In the genomic region with DNA sequence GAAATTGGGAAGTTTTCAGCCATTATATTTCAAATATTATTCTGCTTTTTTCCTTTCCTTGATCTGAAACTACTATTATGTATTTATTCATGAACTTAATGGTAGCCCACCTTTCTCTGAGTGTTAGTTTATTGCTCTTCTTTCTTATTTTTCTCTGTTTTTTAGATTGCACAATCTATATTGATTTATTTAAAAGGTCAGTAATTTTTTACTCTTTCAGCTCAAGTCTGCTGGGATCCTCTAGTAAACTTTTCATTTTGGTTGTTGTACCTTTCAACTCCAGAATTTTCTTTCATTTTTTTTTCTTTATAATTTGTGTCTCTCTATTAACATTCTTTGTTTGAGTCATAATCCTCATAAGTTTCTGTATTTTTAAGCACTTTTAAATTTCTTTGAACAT, we compare ENCODE assay signal across 32 cellular contexts.
DNase-seq lines count a peak whose midpoint lies in the region; ATAC-seq, FAIRE-seq and TF ChIP-seq lines count a peak whose summit lies in the region.
"Had no signal": no experiment of that assay in that cellular context is flagged by ENCODE, and none has a peak within 500 bp of the region (broad histone marks: within the 10 kb centered on the region; RNA-seq: fewer than 3 reads in every experiment).

No MANE protein-coding gene starts in this region.

- no peaks in the 10 kb centered on the region for H3K79me2 ChIP-seq in K562 (ENCODE audit: control insufficient read depth, insufficient read depth, low read length)

- POLR2A ChIA-PET in IMR-90 (lab: Charles Lee; ENCODE audit: unreplicated experiment) (no interaction called here), K562 (lab: Yijun Ruan, JAX) (no interaction called here)

- no peaks in the 10 kb centered on the region for H3K4me1 ChIP-seq in IMR-90 (ENCODE audit: control insufficient read depth, insufficient read depth, low read length)
- no peaks in the 10 kb centered on the region for H3K4me1 ChIP-seq in K562 (replicated peaks in 1 of 2; ENCODE audit: control insufficient read depth in 2 of 2, insufficient read depth in 2 of 2, low read length in 2 of 2)
- H3K4me1 ChIP-seq in ascending aorta, result no peaks in the 10 kb centered on the region
- H3K4me1 ChIP-seq: A549, BE2C, BLaER1, Caco-2 had no signal

- H2BK15ac ChIP-seq in IMR-90 (ENCODE audit: low read depth, low read length), result no peak overlapping the region

- H4K8ac ChIP-seq in IMR-90 (ENCODE audit: low read depth in 2 of 2, low read length in 2 of 2), result no peak overlapping the region

- no peak overlapping the region for H3K18ac ChIP-seq in IMR-90 (ENCODE audit: low read depth, low read length)

- no peak overlapping the region for H2BK20ac ChIP-seq in IMR-90 (ENCODE audit: low read depth, low read length)

- TF ChIP-seq POLR2A in IMR-90 (IDR thresholded peaks at IDR 0.05; ENCODE audit: low read depth, low read length) (no peak), K562 (conservative IDR thresholded peaks at IDR 0.05) (no peak)

- no peak overlapping the region for H3K56ac ChIP-seq in IMR-90 (ENCODE audit: extremely low read depth, insufficient read depth, low read length)

- H3K9me3 ChIP-seq in IMR-90 (ENCODE audit: control insufficient read depth, insufficient read depth, low read length) (peaks cover 13% of the 10 kb centered on the region), K562 (replicated peaks; ENCODE audit: control insufficient read depth, insufficient read depth, low read depth, low read length) (peaks cover 4% of the 10 kb centered on the region; the same call in 1 of the 2 replicates), ascending aorta (peaks cover 0 to 19% of the 10 kb centered on the region in 2 donors)
- H3K9me3 ChIP-seq: A549, BE2C had no signal

- no peaks in the 10 kb centered on the region for H3K9me1 ChIP-seq in IMR-90 (ENCODE audit: insufficient read depth, low read length)
- H3K9me1 ChIP-seq in K562 (ENCODE audit: control insufficient read depth, insufficient read depth, low read length), result no peaks in the 10 kb centered on the region

- no peak overlapping the region for H3K27ac ChIP-seq in IMR-90 (ENCODE audit: insufficient read depth, low read length)
- no peak overlapping the region for H3K27ac ChIP-seq in K562 (ENCODE audit: extremely low read depth, low read depth, low read length)
- H3K27ac ChIP-seq in ascending aorta, result no peak overlapping the region
- H3K27ac ChIP-seq: 22Rv1; A549; BLaER1; BLaER1 treated with 17β-estradiol and CSF1 and Interleukin-3, amounts not matched to agents 10 nM and 100 nM; C4-2B had no signal

- DNase-seq in IMR-90 (no peak), KBM-7 (peak; percentile 8), K562 (ENCODE audit: extremely low read depth in 1 of 4, low spot score in 3 of 4) (no peak), ascending aorta (ENCODE audit: low spot score in 2 of 2) (no peak), H7 (no peak)
- DNase-seq: 8988T; ACHN; AML-193; BE2C; C1 segment of cervical spinal cord; Caco-2; Calu3; CD4-positive, alpha-beta memory T cell; CD4-positive, alpha-beta T cell; CD4-positive, CD25-positive, alpha-beta regulatory T cell; CD8-positive, alpha-beta memory T cell; CD8-positive, alpha-beta T cell; COR-L47; DMS 273 treated with DMSO at 0.1 percent for 48 hours; DMS153; DMS53; DMS79; DMS79 treated with DMSO at 0.1 percent for 48 hours; DND-41; EL had no signal

- no peak for TF ChIP-seq EP300 in K562 (IDR thresholded peaks at IDR 0.05; ENCODE audit: low read length)

- H2AK9ac ChIP-seq in IMR-90 (replicated peaks; ENCODE audit: low read depth, low read length, poor library complexity), result no peak overlapping the region

- in situ Hi-C loops in IMR-90 (cut with MboI; ENCODE audit: low sequenced_read_pairs), result no loop called here
- in situ Hi-C loops in KBM-7 (cut with MboI; ENCODE audit: low pct_unique_long_range_greater_than_20kb, low sequenced_read_pairs), result no loop called here
- in situ Hi-C loops in K562 (cut with MboI), result no loop called here

- H3K4me2 ChIP-seq in IMR-90 (ENCODE audit: low read depth, low read length) (no peak overlapping the region), K562 (ENCODE audit: insufficient read depth, low read length) (no peak overlapping the region)
- H3K4me2 ChIP-seq: A549; BLaER1; BLaER1 treated with 17β-estradiol and CSF1 and Interleukin-3, amounts not matched to agents 10 nM and 100 nM had no signal

- no peak overlapping the region for H2BK120ac ChIP-seq in IMR-90 (ENCODE audit: low read depth, low read length)

- CTCF ChIA-PET in IMR-90 (lab: Yijun Ruan, JAX), result no interaction called here
- CTCF ChIA-PET in K562 (lab: Yijun Ruan, JAX; ENCODE audit: low intra/inter-chr PET ratio), result no interaction called here

- intact Hi-C loops in IMR-90 (cut with micrococcal nuclease) (no loop called here), K562 (cut with micrococcal nuclease) (no loop called here), ascending aorta (cut with DNase I) (no loop called here)

- H3K4ac ChIP-seq in IMR-90 (ENCODE audit: low read depth, low read length), result no peak overlapping the region

- no peak overlapping the region for H2BK5ac ChIP-seq in IMR-90 (ENCODE audit: low read depth, low read length, poor library complexity, severe bottlenecking)

- H4K20me1 ChIP-seq in IMR-90 (ENCODE audit: insufficient read depth, low read length) (no peaks in the 10 kb centered on the region), K562 (replicated peaks; ENCODE audit: control insufficient read depth, insufficient read depth, low read length) (no peaks in the 10 kb centered on the region)
- H4K20me1 ChIP-seq: BLaER1; BLaER1 treated with 17β-estradiol and CSF1 and Interleukin-3, amounts not matched to agents 10 nM and 100 nM had no signal

- FAIRE-seq in K562 (lab: Jason Lieb, UNC), result no peak
- FAIRE-seq: A549, D721Med had no signal

- no peak overlapping the region for H2AK5ac ChIP-seq in IMR-90 (ENCODE audit: low read depth, low read length)

- H3K23ac ChIP-seq in IMR-90 (ENCODE audit: low read depth, low read length), result no peak overlapping the region

- no peak overlapping the region for H4K5ac ChIP-seq in IMR-90 (ENCODE audit: low read depth, low read length)

- H2AFZ ChIP-seq in IMR-90 (replicated peaks; ENCODE audit: low read length, poor library complexity) (no peak overlapping the region), K562 (ENCODE audit: low read depth, low read length) (no peak overlapping the region)

- ATAC-seq in IMR-90 (ENCODE audit: low read depth) (no peak), K562 (no peak), GM21786 (IDR thresholded peaks at IDR 0.05; ENCODE audit: unreplicated experiment) (no peak)
- ATAC-seq: A549; CD8-positive, alpha-beta T cell had no signal

- TF ChIP-seq CTCF in IMR-90 (conservative IDR thresholded peaks at IDR 0.05; ENCODE audit: low read depth, low read length), result no peak
- no peak for TF ChIP-seq CTCF in K562 (IDR thresholded peaks at IDR 0.05 in 2 of 3, conservative IDR thresholded peaks at IDR 0.05 in 1 of 3; ENCODE audit: insufficient read depth in 2 of 3, low read depth in 1 of 3, low read length in 3 of 3)
- no peak for TF ChIP-seq CTCF in ascending aorta (IDR thresholded peaks at IDR 0.05)

- dilution Hi-C loops in IMR-90 (cut with HindIII; ENCODE audit: low sequenced_read_pairs, unreplicated experiment), result no loop called here

- TF ChIP-seq RAD21 in IMR-90 (IDR thresholded peaks at IDR 0.05; ENCODE audit: low read length) (no peak), K562 (CRISPR knock-in tag; conservative IDR thresholded peaks at IDR 0.05 in 1 of 2, IDR thresholded peaks at IDR 0.05 in 1 of 2) (no peak)

- BruUV-seq in IMR-90 (replicated peaks; lab: Mats Ljungman, UMichigan), result no TSS peak
- BruUV-seq in K562 (replicated peaks; lab: Mats Ljungman, UMichigan), result no TSS peak

- H3K36me3 ChIP-seq in IMR-90 (ENCODE audit: control insufficient read depth, insufficient read depth, low read length), result no peaks in the 10 kb centered on the region
- no peaks in the 10 kb centered on the region for H3K36me3 ChIP-seq in K562 (ENCODE audit: control insufficient read depth, insufficient read depth, low read length)
- H3K36me3 ChIP-seq in ascending aorta, result no peaks in the 10 kb centered on the region
- no peaks in the 10 kb centered on the region for H3K36me3 ChIP-seq in H7 (replicated peaks; ENCODE audit: control insufficient read depth, insufficient read depth, low read length)
- H3K36me3 ChIP-seq: BE2C; BLaER1; BLaER1 treated with 17β-estradiol and CSF1 and Interleukin-3, amounts not matched to agents 10 nM and 100 nM had no signal

- H3K4me3 ChIP-seq in IMR-90 (ENCODE audit: insufficient read depth, low read depth, low read length), result no peak overlapping the region
- no peak overlapping the region for H3K4me3 ChIP-seq in K562
- no peak overlapping the region for H3K4me3 ChIP-seq in ascending aorta
- no peak overlapping the region for H3K4me3 ChIP-seq in H7 (ENCODE audit: insufficient read depth, low read depth, low read length)
- H3K4me3 ChIP-seq: A549; BLaER1; BLaER1 treated with 17β-estradiol and CSF1 and Interleukin-3, amounts not matched to agents 10 nM and 100 nM had no signal

- no peak overlapping the region for H3K14ac ChIP-seq in IMR-90 (replicated peaks; ENCODE audit: low read depth, low read length)

- no peak overlapping the region for H4K91ac ChIP-seq in IMR-90 (ENCODE audit: insufficient read depth, low read depth, low read length)

- H3K79me1 ChIP-seq in IMR-90 (ENCODE audit: low read depth in 1 of 2, low read length in 2 of 2), result no peaks in the 10 kb centered on the region

- H3K9ac ChIP-seq in IMR-90 (ENCODE audit: low read depth, low read length) (no peak overlapping the region), K562 (ENCODE audit: insufficient read depth in 1 of 2, low read depth in 2 of 2, low read length in 2 of 2) (no peak overlapping the region)
- H3K9ac ChIP-seq: BLaER1; BLaER1 treated with 17β-estradiol and CSF1 and Interleukin-3, amounts not matched to agents 10 nM and 100 nM had no signal

- H3K27me3 ChIP-seq in IMR-90 (ENCODE audit: control insufficient read depth, insufficient read depth, low read length) (no peaks in the 10 kb centered on the region), K562 (ENCODE audit: control insufficient read depth in 2 of 2, insufficient read depth in 2 of 2, low read length in 2 of 2) (no peaks in the 10 kb centered on the region), ascending aorta (no peaks in the 10 kb centered on the region), H7 (ENCODE audit: control insufficient read depth, insufficient read depth, low read length) (no peaks in the 10 kb centered on the region)
- H3K27me3 ChIP-seq: BE2C; BLaER1; BLaER1 treated with 17β-estradiol and CSF1 and Interleukin-3, amounts not matched to agents 10 nM and 100 nM had no signal

TF ChIP-seq in IMR-90, 13 proteins besides CTCF, POLR2A, EP300 and RAD21:
- TF ChIP-seq CEBPB (IDR thresholded peaks at IDR 0.05; ENCODE audit: low read depth, low read length), result 0 out of 2 replicates have a peak, but pooled peaks have one; percentile 6
- TF ChIP-seq MXI1 (IDR thresholded peaks at IDR 0.05; ENCODE audit: borderline replicate concordance, low read depth, low read length), result no peak

TF ChIP-seq in K562, 482 proteins besides CTCF, POLR2A, EP300 and RAD21 (continues in another document):
- TF ChIP-seq CEBPG (CRISPR knock-in tag; IDR thresholded peaks at IDR 0.05), result no peak
- peak in 1 of 2 experiments; percentile 69; a peak in 2 of 4 replicates for TF ChIP-seq CEBPG (tag; conservative IDR thresholded peaks at IDR 0.05 in 1 of 2, IDR thresholded peaks at IDR 0.05 in 1 of 2)
- TF ChIP-seq ERF (CRISPR knock-in tag; IDR thresholded peaks at IDR 0.05), result no peak
- TF ChIP-seq CEBPB (tag; IDR thresholded peaks at IDR 0.05), result peak; percentile 55; the same call in 1 of the 2 replicates
